ENCODE assay signal across 8 cellular contexts in genomic region chr19:45164577-45165335, GRCh38. TPM values are rescaled to one million over a fixed set of nuclear protein-coding genes. Genes with fewer than 3 reads are reported as not detected.
DNase-seq lines count a peak whose midpoint lies in the region; ATAC-seq and TF ChIP-seq lines count a peak whose summit lies in the region.

No MANE protein-coding gene starts in this region.

- peak overlapping the region in 5 of 10 donors; percentile 8 to 58 (median 40) for H3K4me3 Mint-ChIP-seq in naive thymus-derived CD8-positive, alpha-beta T cell

- H3K4me3 ChIP-seq in choroid plexus epithelial cell (ENCODE audit: low read depth, low read length): no peak overlapping the region

- H3K27ac Mint-ChIP-seq in naive thymus-derived CD8-positive, alpha-beta T cell: peak overlapping the region in 5 of 10 donors; percentile 14 to 81 (median 47)

- ATAC-seq in HG03095 (IDR thresholded peaks at IDR 0.05; ENCODE audit: unreplicated experiment) (peak; percentile 67), GM21526 (IDR thresholded peaks at IDR 0.05; ENCODE audit: low FRiP score, unreplicated experiment) (no peak)
- peak; percentile 93 to 95 for ATAC-seq in naive thymus-derived CD8-positive, alpha-beta T cell

- H3K27me3 Mint-ChIP-seq in naive thymus-derived CD8-positive, alpha-beta T cell: peaks cover 0 to 3% (median 0%) of the 10 kb centered on the region in 5 donors

- peaks cover 0 to 2% (median 0%) of the 10 kb centered on the region in 3 donors for H3K36me3 Mint-ChIP-seq in naive thymus-derived CD8-positive, alpha-beta T cell

- peak; percentile 21 for DNase-seq in NCI-H2227 (lab: John Stamatoyannopoulos, UW; ENCODE audit: unreplicated experiment)
- DNase-seq in NCI-H2227 treated with DMSO at 0.1 percent for 48 hours (lab: John Stamatoyannopoulos, UW): no peak
- peak; percentile 18 to 60 (median 42) for DNase-seq in T-helper 2 cell
- DNase-seq in choroid plexus epithelial cell (ENCODE audit: low read depth): peak; percentile 88
- peak; percentile 17 to 66 (median 40) for DNase-seq in naive thymus-derived CD8-positive, alpha-beta T cell
- DNase-seq in NCI-H446 (lab: John Stamatoyannopoulos, UW): no peak

- peaks cover 8 to 31% (median 24%) of the 10 kb centered on the region in 4 donors for H3K4me1 Mint-ChIP-seq in naive thymus-derived CD8-positive, alpha-beta T cell

- TF ChIP-seq CTCF in choroid plexus epithelial cell (conservative IDR thresholded peaks at IDR 0.05; ENCODE audit: low read depth, low read length): peak; percentile 31

- H3K9me3 Mint-ChIP-seq in naive thymus-derived CD8-positive, alpha-beta T cell: no peaks in the 10 kb centered on the region

- POLR2A ChIA-PET in naive thymus-derived CD8-positive, alpha-beta T cell (lab: Charles Lee): interaction anchor here (0.5 to 2.0 kb wide), 6 partner anchors 8 to 313 kb away, joined by 3 to 13 read pairs (median 6); partner anchors contain the start of genes BLOC1S3 and TRAPPC6A

RNA-seq across cellular contexts. Expression of gene NKPD1, which starts 4.0 kb away (rescaled TPM):
- total RNA-seq in naive thymus-derived CD8-positive, alpha-beta T cell: 1 to 10 TPM in 1 of 2 experiments, under 1 TPM in 1; 0.85 to 1.0 TPM
- polyA plus RNA-seq in naive thymus-derived CD8-positive, alpha-beta T cell: under 1 TPM; 0.17 to 0.47 (median 0.43) TPM

RNA-seq across cellular contexts. Expression of gene TRAPPC6A, which starts 13.3 kb away (rescaled TPM):
- total RNA-seq in naive thymus-derived CD8-positive, alpha-beta T cell: 10 to 100 TPM; 48.5 to 51.0 TPM
- polyA plus RNA-seq in naive thymus-derived CD8-positive, alpha-beta T cell: 100 to 1,000 TPM; 149 to 193 (median 183) TPM

RNA-seq across cellular contexts. Expression of gene BLOC1S3, which starts 13.8 kb away (rescaled TPM):
- 10 to 100 TPM; 21.2 to 22.5 TPM for total RNA-seq in naive thymus-derived CD8-positive, alpha-beta T cell
- 10 to 100 TPM in 1 of 3 donors, 1 to 10 TPM in 2; 8.4 to 14.4 (median 9.7) TPM for polyA plus RNA-seq in naive thymus-derived CD8-positive, alpha-beta T cell

Comparison
In these comparisons a context has a peak if more than half of its experiments do, and no peak if none do; other contexts are left out.
1. DNase-seq: peak in NCI-H2227 (single experiment), T-helper 2 cell (5 of 5), choroid plexus epithelial cell (single experiment) and naive thymus-derived CD8-positive, alpha-beta T cell (10 of 10); none in NCI-H2227 treated with DMSO at 0.1 percent for 48 hours (single experiment) and NCI-H446 (0 of 2).